ENCODE assay signal across 4 cellular contexts in genomic region chr22:28599693-28600092, GRCh38.
"Had no signal": no experiment of that assay in that cellular context is flagged by ENCODE, and none has a peak within 500 bp of the region (broad histone marks: within the 10 kb centered on the region; RNA-seq: fewer than 3 reads in every experiment).

No MANE protein-coding gene starts in this region.

- H3K4me1 Mint-ChIP-seq: GM23338, H9 had no signal

- H3K4me3 ChIP-seq: GM23338 had no signal

- H2AFZ ChIP-seq: GM23338 had no signal

- H3K4me2 ChIP-seq: GM23338 had no signal

- H3K27ac Mint-ChIP-seq: GM23338, H9 had no signal

- H3K4me3 Mint-ChIP-seq: GM23338, H9 had no signal

- DNase-seq: H9, HCEC 1CT, IMR-90 had no signal

- H3K9me3 Mint-ChIP-seq: GM23338, H9 had no signal
